In the genomic region with DNA sequence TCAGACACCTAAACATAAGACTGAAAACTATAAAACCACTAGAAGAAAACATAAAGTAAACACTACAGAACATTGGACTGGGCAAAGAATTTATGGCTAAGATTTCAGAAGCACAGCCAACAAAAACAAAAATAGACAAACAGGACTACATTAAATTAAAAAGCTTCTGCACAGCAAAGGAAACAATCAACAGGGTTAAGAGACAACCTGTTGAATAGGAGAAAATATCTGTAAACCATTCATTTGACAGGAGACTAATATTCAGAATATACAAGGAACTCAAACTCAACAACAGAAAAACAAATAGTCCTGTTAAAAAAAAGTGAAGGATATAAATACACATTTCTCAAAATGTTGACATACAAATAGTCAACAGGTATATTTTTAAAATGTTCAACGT, we compare ENCODE assay signal across 31 cellular contexts.
"Had no signal": no experiment of that assay in that cellular context is flagged by ENCODE, and none has a peak within 500 bp of the region (broad histone marks: within the 10 kb centered on the region; RNA-seq: fewer than 3 reads in every experiment).

No MANE protein-coding gene starts in this region.

- H3K4me3 ChIP-seq: adrenal gland, ascending aorta, body of pancreas, breast epithelium, cardiac muscle cell had no signal

- H3K27ac ChIP-seq: adrenal gland, ascending aorta, body of pancreas, brain microvascular endothelial cell, breast epithelium, cardiac muscle cell had no signal

- H3K4me1 ChIP-seq: adrenal gland, ascending aorta, body of pancreas, breast epithelium had no signal

- H3K9me3 ChIP-seq: adrenal gland, body of pancreas had no signal

- H3K36me3 ChIP-seq: adrenal gland, ascending aorta, brain microvascular endothelial cell, breast epithelium, cardiac muscle cell had no signal

- DNase-seq: activated effector memory CD4-positive, alpha-beta T cell treated with anti-CD3 and anti-CD28 coated beads, Interleukin-2, amount 50 U/mL, for 16 hours; activated effector memory CD4-positive, alpha-beta T cell treated with Interleukin-2 at 50 U/mL for 16 hours; activated gamma-delta T cell; activated gamma-delta T cell treated with Interleukin-2 at 50 U/mL for 16 hours; activated naive CD4-positive, alpha-beta T cell; activated naive CD4-positive, alpha-beta T cell treated with anti-CD3 and anti-CD28 coated beads for 36 hours; activated naive CD4-positive, alpha-beta T cell treated with anti-CD3 and anti-CD28 coated beads, Interleukin-2, amount 10 ng/mL, durations not matched to agents 7 days and 5 days; activated naive CD4-positive, alpha-beta T cell treated with anti-CD3 and anti-CD28 coated beads, Interleukin-2, amount 50 U/mL, for 16 hours; activated naive CD4-positive, alpha-beta T cell treated with Interleukin-2 at 50 U/mL for 16 hours; activated naive CD8-positive, alpha-beta T cell treated with anti-CD3 and anti-CD28 coated beads for 36 hours; activated naive CD8-positive, alpha-beta T cell treated with anti-CD3 and anti-CD28 coated beads, Interleukin-2, amount 10 ng/mL, durations not matched to agents 7 days and 5 days; activated naive CD8-positive, alpha-beta T cell treated with anti-CD3 and anti-CD28 coated beads, Interleukin-2, amount 50 U/mL, for 24 hours; activated T-cell treated with anti-CD3 and anti-CD28 coated beads, Interleukin-2, amount 50 U/mL, for 24 hours; activated T-cell treated with anti-CD3 and anti-CD28 coated beads, Interleukin-2, amount 50 U/mL, for 4 hours; activated T-cell treated with anti-CD3 and anti-CD28 coated beads, Interleukin-2, amount 50 U/mL, for 48 hours; activated T-cell treated with anti-CD3 and anti-CD28 coated beads, Interleukin-2, amount 50 U/mL, for 72 hours; adrenal gland; amniotic stem cell; amygdala; anterior cingulate cortex; aorta; body of pancreas; brain microvascular endothelial cell; caudate nucleus; central memory CD4-positive, alpha-beta T cell; cerebellar nuclear complex had no signal

- ATAC-seq: activated naive CD4-positive, alpha-beta T cell treated with anti-CD3 and anti-CD28 coated beads, Interleukin-2, amount 50 U/mL, for 72 hours; activated naive CD8-positive, alpha-beta T cell treated with anti-CD3 and anti-CD28 coated beads, Interleukin-2, amount 50 U/mL, for 24 hours; activated T-cell treated with anti-CD3 and anti-CD28 coated beads, Interleukin-2, amount 50 U/mL, for 4 hours; activated T-cell treated with anti-CD3 and anti-CD28 coated beads, Interleukin-2, amount 50 U/mL, for 72 hours; activated T-helper 17 cell treated with anti-CD3 and anti-CD28 coated beads, Interleukin-2, amount 50 U/mL, for 72 hours; body of pancreas had no signal
